Comparison of ENCODE assay signal across 11 cellular contexts in the genomic region with DNA sequence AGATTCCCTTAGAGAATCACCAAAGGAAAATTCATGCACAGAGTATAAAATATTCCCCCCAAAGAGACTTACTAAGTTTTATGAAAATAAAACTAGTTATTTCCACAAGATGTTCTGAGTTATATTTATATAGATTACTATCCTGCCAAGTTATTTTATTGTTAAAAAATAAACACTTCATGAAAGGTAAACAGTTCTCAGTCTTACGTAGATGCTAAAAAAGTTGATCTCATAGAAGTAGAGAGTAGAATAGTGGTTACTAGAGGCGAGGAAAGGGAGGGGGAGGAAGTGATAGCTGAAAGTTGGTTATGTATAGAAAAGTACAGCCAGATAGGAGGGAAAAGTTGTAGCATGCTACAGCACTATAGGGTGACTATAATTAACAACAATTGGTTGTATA.
"Had no signal": no experiment of that assay in that cellular context is flagged by ENCODE, and none has a peak within 500 bp of the region (broad histone marks: within the 10 kb centered on the region; RNA-seq: fewer than 3 reads in every experiment).

No MANE protein-coding gene starts in this region.

- H3K9me3 Mint-ChIP-seq: activated CD4-positive, alpha-beta T cell treated with anti-CD3 and anti-CD28 coated beads, Interleukin-2, amount 10 ng/mL, durations not matched to agents 24 days and 14 days; activated T-helper 17 cell treated with anti-CD3 and anti-CD28 coated beads, Interleukin-2, amount 50 U/mL, for 72 hours; T-cell had no signal

- H3K27ac ChIP-seq: brain microvascular endothelial cell, foreskin keratinocyte, tibial artery had no signal

- DNase-seq: activated naive CD4-positive, alpha-beta T cell treated with anti-CD3 and anti-CD28 coated beads, Interleukin-2, amount 50 U/mL, for 16 hours; activated T-cell treated with anti-CD3 and anti-CD28 coated beads for 4 hours; amniotic stem cell; brain microvascular endothelial cell; foreskin keratinocyte; mesenchymal stem cell; retina; T-cell; tibial artery had no signal

- H3K9me3 ChIP-seq: tibial artery had no signal

- H3K4me3 Mint-ChIP-seq: activated CD4-positive, alpha-beta T cell treated with anti-CD3 and anti-CD28 coated beads, Interleukin-2, amount 10 ng/mL, durations not matched to agents 24 days and 14 days; activated T-helper 17 cell treated with anti-CD3 and anti-CD28 coated beads, Interleukin-2, amount 50 U/mL, for 72 hours; T-cell had no signal

- H3K27me3 Mint-ChIP-seq: activated CD4-positive, alpha-beta T cell treated with anti-CD3 and anti-CD28 coated beads, Interleukin-2, amount 10 ng/mL, durations not matched to agents 24 days and 14 days; activated T-helper 17 cell treated with anti-CD3 and anti-CD28 coated beads, Interleukin-2, amount 50 U/mL, for 72 hours; T-cell had no signal

- H3K27me3 ChIP-seq: brain microvascular endothelial cell, foreskin keratinocyte, tibial artery had no signal

- H3K36me3 ChIP-seq: brain microvascular endothelial cell, tibial artery had no signal

- H3K27ac Mint-ChIP-seq: activated CD4-positive, alpha-beta T cell treated with anti-CD3 and anti-CD28 coated beads, Interleukin-2, amount 10 ng/mL, durations not matched to agents 24 days and 14 days; activated T-helper 17 cell treated with anti-CD3 and anti-CD28 coated beads, Interleukin-2, amount 50 U/mL, for 72 hours; T-cell had no signal

- H3K4me1 ChIP-seq: foreskin keratinocyte had no signal

- H3K4me3 ChIP-seq: tibial artery had no signal

- ATAC-seq: activated T-helper 17 cell treated with anti-CD3 and anti-CD28 coated beads, Interleukin-2, amount 50 U/mL, for 72 hours; foreskin keratinocyte; T-cell had no signal
